ENCODE assay signal across 20 cellular contexts in the genomic region with DNA sequence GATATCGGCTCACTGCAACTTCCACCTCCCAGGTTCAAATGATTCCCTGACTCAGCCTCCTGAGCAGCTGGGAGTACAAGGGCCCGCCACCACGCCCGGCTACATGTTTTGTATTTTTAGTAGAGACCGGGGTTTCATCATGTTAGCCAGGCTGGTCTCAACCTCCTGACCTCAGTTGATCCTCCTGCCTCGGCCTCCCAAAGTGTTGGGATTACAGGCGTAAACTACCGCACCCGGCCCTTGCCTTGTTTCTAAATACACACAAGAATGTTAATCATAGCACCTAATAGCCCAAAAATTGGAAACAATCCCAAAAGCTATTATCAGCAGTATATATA. TPM values are rescaled to one million over a fixed set of nuclear protein-coding genes. Genes with fewer than 3 reads are reported as not detected.
DNase-seq lines count a peak whose midpoint lies in the region; ATAC-seq and TF ChIP-seq lines count a peak whose summit lies in the region.
"Had no signal": no experiment of that assay in that cellular context is flagged by ENCODE, and none has a peak within 500 bp of the region (broad histone marks: within the 10 kb centered on the region; RNA-seq: fewer than 3 reads in every experiment).

No MANE protein-coding gene starts in this region.

- H3K27ac ChIP-seq in GM23338 (ENCODE audit: low read depth), result no peak overlapping the region
- no peak overlapping the region for H3K27ac ChIP-seq in neural progenitor cell
- no peak overlapping the region for H3K27ac ChIP-seq in body of pancreas

- no peaks in the 10 kb centered on the region for H4K20me1 ChIP-seq in GM23338 (replicated peaks; ENCODE audit: insufficient read depth)
- no peaks in the 10 kb centered on the region for H4K20me1 ChIP-seq in neural progenitor cell (ENCODE audit: low read depth)

- intact Hi-C loops in activated CD4-positive, alpha-beta T cell treated with anti-CD3 and anti-CD28 coated beads for 36 hours (cut with DNase I, micrococcal nuclease), result no loop called here
- intact Hi-C loops in activated CD4-positive, alpha-beta T cell treated with anti-CD3 and anti-CD28 coated beads, Interleukin-2, amount 10 ng/mL, durations not matched to agents 24 days and 14 days (cut with micrococcal nuclease), result no loop called here
- intact Hi-C loops in activated B cell treated with CpG ODN at 0.5 μM for 24 hours (cut with micrococcal nuclease), result no loop called here
- intact Hi-C loops in body of pancreas (cut with DNase I), result no loop called here

- no peaks in the 10 kb centered on the region; the same call in 1 of the 2 replicates for H3K36me3 ChIP-seq in GM23338 (ENCODE audit: insufficient read depth)
- no peaks in the 10 kb centered on the region for H3K36me3 ChIP-seq in neural progenitor cell
- H3K36me3 ChIP-seq in body of pancreas (replicated peaks in 1 of 2; ENCODE audit: insufficient read depth in 1 of 2, low read depth in 2 of 2), result peaks cover 0 to 5% of the 10 kb centered on the region in 2 donors

- no peaks in the 10 kb centered on the region for H3K27me3 ChIP-seq in GM23338 (ENCODE audit: insufficient read depth)
- H3K27me3 ChIP-seq in neural progenitor cell, result no peaks in the 10 kb centered on the region
- H3K27me3 ChIP-seq in body of pancreas, result no peaks in the 10 kb centered on the region
- H3K27me3 ChIP-seq: neutrophil, thyroid gland had no signal

- H3K9me3 ChIP-seq in neural progenitor cell (ENCODE audit: low read depth) (no peaks in the 10 kb centered on the region), body of pancreas (no peaks in the 10 kb centered on the region)
- H3K9me3 ChIP-seq: gastroesophageal sphincter, neutrophil, thyroid gland had no signal

- in situ Hi-C loops in G401 (cut with HindIII; ENCODE audit: low sequenced_read_pairs), result no loop called here

- no peak for DNase-seq in activated CD4-positive, alpha-beta T cell treated with anti-CD3 and anti-CD28 coated beads for 36 hours
- DNase-seq in activated CD4-positive, alpha-beta T cell treated with anti-CD3 and anti-CD28 coated beads, Interleukin-2, amount 10 ng/mL, durations not matched to agents 24 days and 14 days, result no peak
- DNase-seq in GM23338 (ENCODE audit: low spot score) (no peak), activated B cell treated with CpG ODN at 0.5 μM for 24 hours (no peak), neural progenitor cell (ENCODE audit: low spot score) (no peak), G401 (ENCODE audit: low spot score) (no peak), germinal center (ENCODE audit: low spot score) (no peak), body of pancreas (no peak)
- DNase-seq: activated CD4-positive, alpha-beta T cell treated with anti-CD3 and anti-CD28 coated beads for 48 hours; amniotic stem cell; C1 segment of cervical spinal cord; central memory CD4-positive, alpha-beta T cell; NCI-H1092; NCI-H526; PC-9; stimulated activated CD4-positive, alpha-beta T cell treated with anti-CD3 and anti-CD28 coated beads, Interleukin-12 subunit alpha, Interleukin-12 subunit beta, amount 100 ng/mL, for 4 hours; T1000; thyroid gland had no signal

- CTCF ChIA-PET in activated CD4-positive, alpha-beta T cell treated with anti-CD3 and anti-CD28 coated beads for 36 hours (lab: Charles Lee), result interaction anchor here (0.6 to 1.3 kb wide), 2 partner anchors 10 to 358 kb away, joined by 4 to 7 read pairs; no protein-coding TSS in a partner anchor
- CTCF ChIA-PET in activated B cell treated with CpG ODN at 0.5 μM for 24 hours (lab: Charles Lee), result interaction anchor here (0.7 kb wide), 1 partner anchor 437 kb away, joined by 3 read pairs; no protein-coding TSS in a partner anchor

- no peak overlapping the region for H3K9ac ChIP-seq in neural progenitor cell

- H3K27me3 Mint-ChIP-seq in activated CD4-positive, alpha-beta T cell treated with anti-CD3 and anti-CD28 coated beads for 36 hours, result no peaks in the 10 kb centered on the region
- H3K27me3 Mint-ChIP-seq in activated CD4-positive, alpha-beta T cell treated with anti-CD3 and anti-CD28 coated beads, Interleukin-2, amount 10 ng/mL, durations not matched to agents 24 days and 14 days, result peaks cover 4% of the 10 kb centered on the region
- H3K27me3 Mint-ChIP-seq in GM23338 (ENCODE audit: insufficient read depth, low read depth, poor library complexity) (peaks cover 5% of the 10 kb centered on the region), activated B cell treated with CpG ODN at 0.5 μM for 24 hours (no peaks in the 10 kb centered on the region), neural progenitor cell (ENCODE audit: insufficient read depth, low read depth) (peaks cover 2% of the 10 kb centered on the region)

- TF ChIP-seq POLR2A in body of pancreas (IDR thresholded peaks at IDR 0.05), result no peak

- no peak for TF ChIP-seq CTCF in GM23338 (conservative IDR thresholded peaks at IDR 0.05; ENCODE audit: low read depth in 2 of 2)
- no peak for TF ChIP-seq CTCF in activated B cell treated with CpG ODN at 0.5 μM for 24 hours (IDR thresholded peaks at IDR 0.05)
- TF ChIP-seq CTCF in neural progenitor cell (IDR thresholded peaks at IDR 0.05), result no peak
- TF ChIP-seq CTCF in body of pancreas (IDR thresholded peaks at IDR 0.05), result no peak

- peak overlapping the region; percentile 95 for H3K4me3 Mint-ChIP-seq in activated CD4-positive, alpha-beta T cell treated with anti-CD3 and anti-CD28 coated beads for 36 hours
- no peak overlapping the region for H3K4me3 Mint-ChIP-seq in activated CD4-positive, alpha-beta T cell treated with anti-CD3 and anti-CD28 coated beads, Interleukin-2, amount 10 ng/mL, durations not matched to agents 24 days and 14 days
- H3K4me3 Mint-ChIP-seq in GM23338 (peak overlapping the region; percentile 32; the same call in 2 of the 3 replicates), activated B cell treated with CpG ODN at 0.5 μM for 24 hours (peak overlapping the region; percentile 35), neural progenitor cell (peak overlapping the region; percentile 73)

- no peak overlapping the region for H3K4me2 ChIP-seq in GM23338
- no peak overlapping the region for H3K4me2 ChIP-seq in neural progenitor cell

- H3F3A ChIP-seq in GM23338 (replicated peaks; ENCODE audit: low read depth) (0 out of 2 replicates have a peak, but pooled peaks cover 4% of the 10 kb centered on the region), neural progenitor cell (ENCODE audit: low read depth) (no peaks in the 10 kb centered on the region)

- no peak for ATAC-seq in activated CD4-positive, alpha-beta T cell treated with anti-CD3 and anti-CD28 coated beads for 36 hours
- ATAC-seq in GM23338 (no peak), activated B cell treated with CpG ODN at 0.5 μM for 24 hours (ENCODE audit: low read depth) (no peak), body of pancreas (no peak)
- ATAC-seq: gastroesophageal sphincter had no signal

- no peaks in the 10 kb centered on the region for H3K9me3 Mint-ChIP-seq in activated CD4-positive, alpha-beta T cell treated with anti-CD3 and anti-CD28 coated beads for 36 hours (ENCODE audit: low read depth)
- H3K9me3 Mint-ChIP-seq in activated CD4-positive, alpha-beta T cell treated with anti-CD3 and anti-CD28 coated beads, Interleukin-2, amount 10 ng/mL, durations not matched to agents 24 days and 14 days, result no peaks in the 10 kb centered on the region
- H3K9me3 Mint-ChIP-seq in GM23338, result no peaks in the 10 kb centered on the region
- no peaks in the 10 kb centered on the region for H3K9me3 Mint-ChIP-seq in activated B cell treated with CpG ODN at 0.5 μM for 24 hours
- no peaks in the 10 kb centered on the region for H3K9me3 Mint-ChIP-seq in neural progenitor cell

- H3K9me2 ChIP-seq in GM23338 (ENCODE audit: insufficient read depth), result no peaks in the 10 kb centered on the region

- H3K79me2 ChIP-seq in GM23338 (replicated peaks; ENCODE audit: insufficient read depth), result no peaks in the 10 kb centered on the region
- no peaks in the 10 kb centered on the region for H3K79me2 ChIP-seq in neural progenitor cell (ENCODE audit: low read depth)

- POLR2A ChIA-PET in activated CD4-positive, alpha-beta T cell treated with anti-CD3 and anti-CD28 coated beads for 36 hours (lab: Charles Lee), result interaction anchor here (0.7 kb wide), 1 partner anchor 350 kb away, joined by 3 read pairs; no protein-coding TSS in a partner anchor
- POLR2A ChIA-PET in activated B cell treated with CpG ODN at 0.5 μM for 24 hours (lab: Charles Lee), result interaction anchor here (0.6 to 1.4 kb wide), 4 partner anchors 14 to 365 kb away, joined by 3 to 8 read pairs (median 3); no protein-coding TSS in a partner anchor

- H3K27ac Mint-ChIP-seq in activated CD4-positive, alpha-beta T cell treated with anti-CD3 and anti-CD28 coated beads for 36 hours, result peak overlapping the region; percentile 37
- no peak overlapping the region for H3K27ac Mint-ChIP-seq in activated CD4-positive, alpha-beta T cell treated with anti-CD3 and anti-CD28 coated beads, Interleukin-2, amount 10 ng/mL, durations not matched to agents 24 days and 14 days
- H3K27ac Mint-ChIP-seq in GM23338 (no peak overlapping the region), activated B cell treated with CpG ODN at 0.5 μM for 24 hours (no peak overlapping the region), neural progenitor cell (no peak overlapping the region)

- H2AFZ ChIP-seq in GM23338, result no peak overlapping the region
- no peak overlapping the region for H2AFZ ChIP-seq in neural progenitor cell (replicated peaks)

- H3K4me3 ChIP-seq in GM23338 (no peak overlapping the region), neural progenitor cell (no peak overlapping the region), body of pancreas (no peak overlapping the region)

- WGBS in body of pancreas, 2 donors, result 90 to 91% methylated on average over 9 of the region's 9 CpGs

- H3K4me1 ChIP-seq in GM23338 (ENCODE audit: insufficient read depth) (no peaks in the 10 kb centered on the region), neural progenitor cell (no peaks in the 10 kb centered on the region), body of pancreas (peaks cover 7% of the 10 kb centered on the region)
- H3K4me1 ChIP-seq: thyroid gland had no signal

- H3K4me1 Mint-ChIP-seq in activated CD4-positive, alpha-beta T cell treated with anti-CD3 and anti-CD28 coated beads for 36 hours, result peaks cover 3% of the 10 kb centered on the region
- peaks cover 3% of the 10 kb centered on the region for H3K4me1 Mint-ChIP-seq in activated CD4-positive, alpha-beta T cell treated with anti-CD3 and anti-CD28 coated beads, Interleukin-2, amount 10 ng/mL, durations not matched to agents 24 days and 14 days
- H3K4me1 Mint-ChIP-seq in GM23338 (peaks cover 4% of the 10 kb centered on the region; the same call in 1 of the 3 replicates), activated B cell treated with CpG ODN at 0.5 μM for 24 hours (peaks cover 9% of the 10 kb centered on the region), neural progenitor cell (peaks cover 4% of the 10 kb centered on the region)

- peaks cover 14% of the 10 kb centered on the region for H3K36me3 Mint-ChIP-seq in activated CD4-positive, alpha-beta T cell treated with anti-CD3 and anti-CD28 coated beads for 36 hours (ENCODE audit: low read depth)
- H3K36me3 Mint-ChIP-seq in activated CD4-positive, alpha-beta T cell treated with anti-CD3 and anti-CD28 coated beads, Interleukin-2, amount 10 ng/mL, durations not matched to agents 24 days and 14 days (ENCODE audit: low read depth), result peaks cover 13% of the 10 kb centered on the region
- peaks cover 18% of the 10 kb centered on the region for H3K36me3 Mint-ChIP-seq in GM23338 (ENCODE audit: low read depth)
- peaks cover 18% of the 10 kb centered on the region for H3K36me3 Mint-ChIP-seq in activated B cell treated with CpG ODN at 0.5 μM for 24 hours (ENCODE audit: low read depth)
- peaks cover 6% of the 10 kb centered on the region for H3K36me3 Mint-ChIP-seq in neural progenitor cell

RNA-seq across cellular contexts. Expression of gene MSTO1, which starts 1.2 kb away (rescaled TPM):
- total RNA-seq in activated CD4-positive, alpha-beta T cell treated with anti-CD3 and anti-CD28 coated beads for 36 hours, result 10 to 100 TPM; 56.8 to 62.1 TPM
- total RNA-seq in activated CD4-positive, alpha-beta T cell treated with anti-CD3 and anti-CD28 coated beads, Interleukin-2, amount 10 ng/mL, durations not matched to agents 24 days and 14 days, result 103 and 104 TPM in 2 replicates
- total RNA-seq in GM23338 (2014; rRNA removed; shearing (Covaris generic)), result 25.9 and 35.4 TPM in 2 replicates
- polyA plus RNA-seq in GM23338 (2016; fragmentation: Nextera tagmentation; extraction: Ambion mirVana), result 42.2 and 43.5 TPM in 2 replicates
- total RNA-seq in activated B cell treated with CpG ODN at 0.5 μM for 24 hours, result 85.4 and 101 TPM in 2 replicates
- 36.6 and 45.9 TPM in 2 replicates for total RNA-seq in neural progenitor cell (ENCODE audit: low replicate concordance)
- 28.1 and 29.4 TPM in 2 replicates for total RNA-seq in G401 (2014; rRNA removed; shearing (Covaris generic))
- total RNA-seq in body of pancreas, result 10 to 100 TPM; 19.5 to 50.4 TPM

RNA-seq across cellular contexts. Expression of gene ASH1L, which starts 46.3 kb away (rescaled TPM):
- 10 to 100 TPM; 28.1 to 31.4 TPM for total RNA-seq in activated CD4-positive, alpha-beta T cell treated with anti-CD3 and anti-CD28 coated beads for 36 hours
- total RNA-seq in activated CD4-positive, alpha-beta T cell treated with anti-CD3 and anti-CD28 coated beads, Interleukin-2, amount 10 ng/mL, durations not matched to agents 24 days and 14 days, result 38.9 and 44.7 TPM in 2 replicates
- total RNA-seq in GM23338 (2014; rRNA removed; shearing (Covaris generic)), result 17.4 and 23.6 TPM in 2 replicates
- 17.7 and 24.7 TPM in 2 replicates for polyA plus RNA-seq in GM23338 (2016; fragmentation: Nextera tagmentation; extraction: Ambion mirVana)
- 75.6 and 90.6 TPM in 2 replicates for total RNA-seq in activated B cell treated with CpG ODN at 0.5 μM for 24 hours
- total RNA-seq in neural progenitor cell (ENCODE audit: low replicate concordance), result 27.4 and 42.1 TPM in 2 replicates
- total RNA-seq in G401 (2014; rRNA removed; shearing (Covaris generic)), result 7.7 and 15.6 TPM in 2 replicates
- 10 to 100 TPM; 34.0 to 51.4 TPM for total RNA-seq in body of pancreas
